26 cellular contexts compared by ENCODE assay signal in the genomic region with DNA sequence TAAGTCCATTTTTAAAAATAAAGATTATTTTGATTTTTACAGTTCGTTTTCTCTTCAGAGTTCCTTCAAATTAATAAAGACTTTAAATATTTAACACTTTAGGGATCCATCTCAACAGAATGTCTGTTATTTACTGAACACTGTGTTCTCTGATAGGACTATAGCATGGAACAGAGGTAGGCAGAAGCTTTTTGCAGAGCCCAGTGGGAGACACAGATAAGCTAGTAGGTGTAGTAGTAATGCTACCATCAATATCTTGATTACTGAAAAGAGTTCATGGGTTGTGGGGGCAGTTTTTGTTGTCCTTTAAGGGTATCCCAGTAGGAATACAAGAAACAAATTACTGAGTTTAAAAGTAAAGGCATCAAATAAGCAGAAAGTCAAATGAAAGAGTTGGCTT.
"Had no signal": no experiment of that assay in that cellular context is flagged by ENCODE, and none has a peak within 500 bp of the region (broad histone marks: within the 10 kb centered on the region; RNA-seq: fewer than 3 reads in every experiment).

No MANE protein-coding gene starts in this region.

- H3K9me3 ChIP-seq: stomach, suprapubic skin, testis, thoracic aorta, thyroid gland, tibial artery, transverse colon, upper lobe of left lung, upper lobe of right lung, uterus, vagina had no signal

- H3K4me3 ChIP-seq: stomach, suprapubic skin, testis, thoracic aorta, thyroid gland, tibial artery, tibial nerve, transverse colon, upper lobe of left lung, upper lobe of right lung, uterus, vagina had no signal

- H3K36me3 ChIP-seq: suprapubic skin, thoracic aorta, thyroid gland, tibial artery, transverse colon, upper lobe of left lung, upper lobe of right lung, uterus, vagina had no signal

- FAIRE-seq: urothelium cell line had no signal

- DNase-seq: stimulated activated CD4-positive, alpha-beta T cell treated with anti-CD3 and anti-CD28 coated beads, Interleukin-2, amount 100 ng/mL, for 48 hours; stimulated activated CD4-positive, alpha-beta T cell treated with anti-CD3 and anti-CD28 coated beads, Interleukin-4, amount 100 ng/mL, for 24 hours; stimulated activated CD4-positive, alpha-beta T cell treated with anti-CD3 and anti-CD28 coated beads, Interleukin-4, amount 100 ng/mL, for 4 hours; stimulated activated CD8-positive, alpha-beta memory T cell treated with anti-CD3 and anti-CD28 coated beads, Interleukin-4, amount 100 ng/mL, for 48 hours; stimulated activated naive B cell treated with anti-CD40 and anti-IgM and Interleukin-4, amounts not matched to agents 10 μg/mL and 1 μg/mL and 100 μg/mL, for 72 hours; stimulated activated naive CD4-positive, alpha-beta T cell; stimulated activated naive CD4-positive, alpha-beta T cell treated with Interleukin-2 at 50 U/mL for 16 hours; stimulated activated naive CD8-positive, alpha-beta T cell treated with anti-CD3 and anti-CD28 coated beads, Interleukin-15, amount 100 ng/mL, for 72 hours; stimulated activated naive CD8-positive, alpha-beta T cell treated with anti-CD3 and anti-CD28 coated beads, Interleukin-15, Interleukin-2, amounts not matched to agents 100 U/mL and 50 U/mL, for 24 hours; stomach; substantia nigra; testis; thyroid gland; tibial artery; transverse colon; trophoblast cell; upper lobe of left lung; upper lobe of right lung; uterus had no signal

- ATAC-seq: stimulated activated effector memory CD8-positive, alpha-beta T cell treated with anti-CD3 and anti-CD28 coated beads, Interleukin-12 subunit alpha, Interleukin-12 subunit beta, amount 100 ng/mL, for 72 hours; stimulated activated memory B cell treated with anti-CD40 and anti-IgM and Interleukin-4, amounts not matched to agents 10 μg/mL and 1 μg/mL and 100 μg/mL, for 72 hours; stimulated activated naive B cell treated with anti-CD40 and anti-IgM and Interleukin-4, amounts not matched to agents 10 μg/mL and 1 μg/mL and 100 μg/mL, for 72 hours; stimulated activated naive CD8-positive, alpha-beta T cell treated with anti-CD3 and anti-CD28 coated beads, Interleukin-15, amount 100 ng/mL, for 72 hours; stimulated activated naive CD8-positive, alpha-beta T cell treated with anti-CD3 and anti-CD28 coated beads, Interleukin-15, Interleukin-2, amounts not matched to agents 100 U/mL and 50 U/mL, for 24 hours; upper lobe of right lung had no signal

- H3K4me1 ChIP-seq: stomach, suprapubic skin, testis, thyroid gland, tibial artery, tibial nerve, transverse colon, upper lobe of left lung, upper lobe of right lung, uterus, vagina had no signal

- H3K27ac ChIP-seq: stomach, suprapubic skin, testis, thoracic aorta, thyroid gland, tibial artery, tibial nerve, transverse colon, upper lobe of left lung, upper lobe of right lung, uterus, vagina had no signal

- H3K27me3 ChIP-seq: stomach, suprapubic skin, testis, thyroid gland, tibial artery, tibial nerve, transverse colon, upper lobe of left lung, upper lobe of right lung, uterus, vagina had no signal
